In genomic region chr7:112168915-112169314, GRCh38 we compare ENCODE assay signal across 2 cellular contexts.
A peak's percentile ranks its signal among the peaks of the same experiment; 100 is the strongest.
TF ChIP-seq lines count a peak whose summit lies in the region.

No MANE protein-coding gene starts in this region.

TF ChIP-seq in HEK293, 187 proteins besides CTCF, POLR2A, EP300 and RAD21:
- peak; percentile 88 for TF ChIP-seq PRDM4 (tag by site-specific recombination; IDR thresholded peaks at IDR 0.05)
- no peak for TF ChIP-seq ZBTB1 (tag by site-specific recombination; IDR thresholded peaks at IDR 0.05)

TF ChIP-seq in K562, 482 proteins besides CTCF, POLR2A, EP300 and RAD21:
- peak; percentile 56 for TF ChIP-seq ZNF277 (CRISPR knock-in tag; IDR thresholded peaks at IDR 0.05; ENCODE audit: borderline replicate concordance)
- TF ChIP-seq TOE1 (IDR thresholded peaks at IDR 0.05; ENCODE audit: borderline replicate concordance) = no peak
- TF ChIP-seq TOE1 (CRISPR knock-in tag; IDR thresholded peaks at IDR 0.05; ENCODE audit: borderline replicate concordance, low read depth) = no peak
TF ChIP-seq in K562: peak in this region for 1.
